Comparison of ENCODE assay signal across 20 cellular contexts in the genomic region with DNA sequence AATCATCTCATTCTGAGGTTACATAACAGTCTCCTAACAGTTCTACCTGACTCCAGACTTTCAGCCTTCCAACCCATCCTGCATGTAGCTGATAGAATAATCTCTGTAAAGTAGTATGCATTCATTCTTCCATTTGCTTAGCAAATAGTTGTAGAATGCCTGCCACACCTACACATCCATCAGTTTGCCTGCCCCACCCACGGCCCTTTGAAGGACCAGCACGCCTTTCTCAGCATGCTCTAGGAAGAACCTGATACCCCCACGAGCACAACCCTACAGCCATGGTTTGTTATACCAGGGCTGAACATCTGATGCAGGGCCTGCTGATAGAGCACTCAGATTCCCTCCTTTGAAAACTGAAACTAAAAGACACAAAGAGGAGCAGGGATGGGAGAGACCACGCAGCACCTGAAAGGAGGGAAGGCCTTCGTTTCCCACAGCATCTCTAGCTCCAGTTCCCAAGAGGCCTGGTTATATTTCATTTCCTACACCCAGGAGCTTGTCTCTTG.
"Had no signal": no experiment of that assay in that cellular context is flagged by ENCODE, and none has a peak within 500 bp of the region (broad histone marks: within the 10 kb centered on the region; RNA-seq: fewer than 3 reads in every experiment).

No MANE protein-coding gene starts in this region.

- H3K4me1 Mint-ChIP-seq: immature natural killer cell had no signal

- H3K4me3 ChIP-seq: dorsolateral prefrontal cortex, mucosa of descending colon, right atrium auricular region, sigmoid colon, skin epidermis, stomach, thoracic aorta, transverse colon had no signal

- ATAC-seq: foreskin keratinocyte; left cardiac atrium; mucosa of descending colon; naive thymus-derived CD8-positive, alpha-beta T cell had no signal

- H3K4me3 Mint-ChIP-seq: immature natural killer cell; naive thymus-derived CD8-positive, alpha-beta T cell had no signal

- H3K9me3 Mint-ChIP-seq: naive thymus-derived CD8-positive, alpha-beta T cell had no signal

- H3K4me1 ChIP-seq: foreskin keratinocyte, right atrium auricular region, sigmoid colon, stomach, transverse colon had no signal

- H3K27ac ChIP-seq: dorsolateral prefrontal cortex, foreskin keratinocyte, right atrium auricular region, sigmoid colon, skin epidermis, stomach, thoracic aorta, transverse colon had no signal

- H3K27ac Mint-ChIP-seq: immature natural killer cell; naive thymus-derived CD8-positive, alpha-beta T cell had no signal

- DNase-seq: cortex of kidney; dorsolateral prefrontal cortex; effector memory CD4-positive, alpha-beta T cell; foreskin keratinocyte; immature natural killer cell; kidney; left cardiac atrium; mammary epithelial cell; mucosa of descending colon; naive thymus-derived CD8-positive, alpha-beta T cell; posterior cingulate gyrus; sigmoid colon; stimulated activated CD4-positive, alpha-beta T cell treated with anti-CD3 and anti-CD28 coated beads, Interleukin-12 subunit alpha, Interleukin-12 subunit beta, amount 100 ng/mL, for 4 hours; stimulated activated naive CD4-positive, alpha-beta T cell; stomach; substantia nigra; transverse colon had no signal

- H3K36me3 Mint-ChIP-seq: immature natural killer cell; naive thymus-derived CD8-positive, alpha-beta T cell had no signal

- H3K9me3 ChIP-seq: mucosa of descending colon, right atrium auricular region, sigmoid colon, stomach, thoracic aorta, transverse colon had no signal

- FAIRE-seq: kidney had no signal

- H3K27me3 ChIP-seq: dorsolateral prefrontal cortex, foreskin keratinocyte, right atrium auricular region, sigmoid colon, stomach, transverse colon had no signal

- H3K36me3 ChIP-seq: right atrium auricular region, sigmoid colon, stomach, thoracic aorta, transverse colon had no signal
